Comparison of ENCODE assay signal across 19 cellular contexts in genomic region chr6:41359617-41360313, GRCh38. TPM values are rescaled to one million over a fixed set of nuclear protein-coding genes. Genes with fewer than 3 reads are reported as not detected.
A peak's percentile ranks its signal among the peaks of the same experiment; 100 is the strongest.
DNase-seq lines count a peak whose midpoint lies in the region; ATAC-seq, FAIRE-seq and TF ChIP-seq lines count a peak whose summit lies in the region.
"Had no signal": no experiment of that assay in that cellular context is flagged by ENCODE, and none has a peak within 500 bp of the region (broad histone marks: within the 10 kb centered on the region; RNA-seq: fewer than 3 reads in every experiment).

No MANE protein-coding gene starts in this region.

- no peaks in the 10 kb centered on the region for H3K4me1 ChIP-seq in HepG2 (ENCODE audit: insufficient read depth, low read length)
- no peaks in the 10 kb centered on the region for H3K4me1 ChIP-seq in right lobe of liver

- H3K27ac ChIP-seq in HepG2 (ENCODE audit: extremely low read length, insufficient read depth, low read length) (no peak overlapping the region), right lobe of liver (no peak overlapping the region)
- H3K27ac ChIP-seq: 22Rv1, GM23248 had no signal

- no peak overlapping the region for H3K4me2 ChIP-seq in HepG2 (ENCODE audit: low read depth, low read length)

- in situ Hi-C loops in HepG2 (cut with HindIII; ENCODE audit: extremely low pct_ligation_motif_present, low pct_unique_long_range_greater_than_20kb), result loop anchor here (25.0 kb wide), 1 partner anchor 678 kb away; no protein-coding TSS in a partner anchor

- no peaks in the 10 kb centered on the region for H4K20me1 ChIP-seq in HepG2 (ENCODE audit: insufficient read depth, low read length)

- no peak overlapping the region for H3K9ac ChIP-seq in HepG2 (ENCODE audit: insufficient read depth, low read depth, low read length)
- H3K9ac ChIP-seq: GM23248 had no signal

- no peak for TF ChIP-seq RAD21 in HepG2 (CRISPR knock-in tag; IDR thresholded peaks at IDR 0.05)

- intact Hi-C loops in HepG2 (cut with micrococcal nuclease; ENCODE audit: unreplicated experiment) (no loop called here), right lobe of liver (cut with DNase I) (no loop called here)

- H3K79me2 ChIP-seq in HepG2 (ENCODE audit: insufficient read depth, low read length), result no peaks in the 10 kb centered on the region

- no TSS peak for BruUV-seq in HepG2 (replicated peaks; lab: Mats Ljungman, UMichigan)

- 21% methylated on average over 4 of the region's 4 CpGs for WGBS in HepG2 (ENCODE audit: low lambda C conversion rate)
- WGBS in right lobe of liver (ENCODE audit: insufficient coverage, low coverage, low lambda C conversion rate, missing lambda C conversion rate), result 94% methylated on average over 2 of the region's 4 CpGs

- CTCF ChIA-PET in HepG2 (lab: Yijun Ruan, JAX; ENCODE audit: low intra/inter-chr PET ratio, low total read pairs), result no interaction called here

- H2AFZ ChIP-seq in HepG2 (ENCODE audit: low read length), result no peak overlapping the region
- H2AFZ ChIP-seq: GM23248 had no signal

- FAIRE-seq in HepG2 (lab: Jason Lieb, UNC), result no peak
- FAIRE-seq: GM18507, HTR-8/SVneo had no signal

- POLR2A ChIA-PET in HepG2 (lab: Yijun Ruan, JAX), result no interaction called here

- DNase-seq in DMS53 (lab: John Stamatoyannopoulos, UW) (peak; percentile 15), DMS53 treated with DMSO at 0.1 percent for 48 hours (lab: John Stamatoyannopoulos, UW; ENCODE audit: unreplicated experiment) (no peak), HepG2 (ENCODE audit: low spot score) (no peak), right lobe of liver (no peak), islet precursor cell (peak; percentile 18)
- DNase-seq: COR-L47, GM23248, H7 had no signal

- H3K36me3 ChIP-seq in HepG2 (replicated peaks in 1 of 2; ENCODE audit: control insufficient read depth in 1 of 2, insufficient read depth in 2 of 2, low read length in 2 of 2) (no peaks in the 10 kb centered on the region), right lobe of liver (no peaks in the 10 kb centered on the region)

- H3K4me3 ChIP-seq in HepG2 (replicated peaks in 1 of 3; ENCODE audit: insufficient read depth in 1 of 3, low read depth in 2 of 3, low read length in 3 of 3), result no peak overlapping the region
- H3K4me3 ChIP-seq in right lobe of liver, result no peak overlapping the region
- H3K4me3 ChIP-seq: GM23248 had no signal

- no peak for TF ChIP-seq EP300 in HepG2 (IDR thresholded peaks at IDR 0.05; ENCODE audit: low read depth in 2 of 2, low read length in 2 of 2)
- TF ChIP-seq EP300 in HepG2 (CRISPR knock-in tag; IDR thresholded peaks at IDR 0.05; ENCODE audit: borderline replicate concordance), result no peak

- no peak for ATAC-seq in HepG2
- no peak for ATAC-seq in right lobe of liver
- ATAC-seq in esophagus mucosa, result no peak
- ATAC-seq in HG02884 (IDR thresholded peaks at IDR 0.05; ENCODE audit: unreplicated experiment), result no peak
- ATAC-seq in HG02610 (IDR thresholded peaks at IDR 0.05; ENCODE audit: unreplicated experiment), result no peak
- ATAC-seq: CD8-positive, alpha-beta T cell had no signal

- TF ChIP-seq POLR2A in HepG2 (IDR thresholded peaks at IDR 0.05; ENCODE audit: insufficient read depth in 1 of 2, low read depth in 2 of 2, low read length in 2 of 2) (no peak), right lobe of liver (IDR thresholded peaks at IDR 0.05) (no peak)

- TF ChIP-seq CTCF in HepG2 (CRISPR knock-in tag; IDR thresholded peaks at IDR 0.05) (no peak), right lobe of liver (IDR thresholded peaks at IDR 0.05) (no peak)

- H3K9me3 ChIP-seq in HepG2 (ENCODE audit: low read length) (peaks cover 18% of the 10 kb centered on the region), right lobe of liver (no peaks in the 10 kb centered on the region)

- H3K27me3 ChIP-seq in HepG2 (ENCODE audit: control insufficient read depth in 1 of 2, insufficient read depth in 2 of 2, low read length in 2 of 2), result peaks cover 2 to 21% of the 10 kb centered on the region in 2 experiments; a peak in 2 of 5 replicates
- no peaks in the 10 kb centered on the region for H3K27me3 ChIP-seq in right lobe of liver

TF ChIP-seq in HepG2, 621 proteins besides CTCF, POLR2A, EP300 and RAD21:
- no peak for TF ChIP-seq ZBTB10 (CRISPR knock-in tag; IDR thresholded peaks at IDR 0.05; ENCODE audit: borderline replicate concordance)
- peak; percentile 61; the same call in 1 of the 2 replicates for TF ChIP-seq ZNF841 (CRISPR knock-in tag; IDR thresholded peaks at IDR 0.05; ENCODE audit: borderline replicate concordance)
TF ChIP-seq in HepG2: peak in this region for 1.

RNA-seq across cellular contexts. Expression of gene NCR2, which starts 24.4 kb away (rescaled TPM):
- total RNA-seq in HepG2 (2016; rRNA removed; fragmentation: Illumina TruSeq; extraction: Trizol), result not detected in 2 replicates
- not detected in 2 replicates for total RNA-seq in HepG2 (2016; cell fraction: cytosol; rRNA removed; fragmentation: Illumina TruSeq; extraction: Trizol; ENCODE audit: low read depth)
- not detected in 2 replicates for total RNA-seq in HepG2 (2016; cell fraction: insoluble cytoplasmic fraction; rRNA removed; fragmentation: Illumina TruSeq; extraction: Trizol)
- not detected in 2 replicates for total RNA-seq in HepG2 (2016; cell fraction: membrane; rRNA removed; fragmentation: Illumina TruSeq; extraction: Trizol)
- total RNA-seq in HepG2 (2016; cell fraction: nucleus; rRNA removed; fragmentation: Illumina TruSeq; extraction: Trizol), result not detected in 2 replicates
- not detected in 2 replicates for polyA plus RNA-seq in HepG2 (2011; rRNA removed)
- polyA plus RNA-seq in HepG2 (2011; cell fraction: cytosol; rRNA removed), result not detected in 2 replicates
- not detected in 2 replicates for polyA plus RNA-seq in HepG2 (2011; cell fraction: nucleus; rRNA removed)
- polyA plus RNA-seq in HepG2 (2012), result not detected in 2 replicates
- polyA plus RNA-seq in HepG2 (2016; cell fraction: cytosol; fragmentation: Illumina TruSeq; extraction: Trizol; ENCODE audit: low read depth), result not detected in 2 replicates
- not detected in 2 replicates for polyA plus RNA-seq in HepG2 (2016; cell fraction: insoluble cytoplasmic fraction; fragmentation: Illumina TruSeq; extraction: Trizol; ENCODE audit: low read depth)
- not detected in 2 replicates for polyA plus RNA-seq in HepG2 (2016; cell fraction: membrane; fragmentation: Illumina TruSeq; extraction: Trizol; ENCODE audit: low read depth)
- polyA plus RNA-seq in HepG2 (2016; cell fraction: nucleus; fragmentation: Illumina TruSeq; extraction: Trizol; ENCODE audit: insufficient read depth, low read depth), result not detected in 2 replicates
- polyA minus RNA-seq in HepG2 (2011; rRNA and poly(A)+ RNA removed; ENCODE audit: low replicate concordance), result not detected in 2 replicates
- not detected in 2 replicates for polyA minus RNA-seq in HepG2 (2011; cell fraction: cytosol; rRNA and poly(A)+ RNA removed)
- polyA minus RNA-seq in HepG2 (2011; cell fraction: nucleus; rRNA and poly(A)+ RNA removed), result not detected in 2 replicates
- total RNA-seq in right lobe of liver, result not detected
- total RNA-seq in esophagus mucosa, result not detected
- total RNA-seq: A673; CD8-positive, alpha-beta T cell; Daoy; GM23248; H7 had no signal
- polyA plus RNA-seq: BJ, CD14-positive monocyte, GM23248 had no signal

Comparison
In these comparisons a context has a peak if more than half of its experiments do, and no peak if none do; other contexts are left out.
1. DNase-seq: peak in DMS53 (single experiment) and islet precursor cell (single experiment); none in DMS53 treated with DMSO at 0.1 percent for 48 hours (single experiment), HepG2 (single experiment) and right lobe of liver (0 of 3).